ENCODE assay signal across 8 cellular contexts in the genomic region with DNA sequence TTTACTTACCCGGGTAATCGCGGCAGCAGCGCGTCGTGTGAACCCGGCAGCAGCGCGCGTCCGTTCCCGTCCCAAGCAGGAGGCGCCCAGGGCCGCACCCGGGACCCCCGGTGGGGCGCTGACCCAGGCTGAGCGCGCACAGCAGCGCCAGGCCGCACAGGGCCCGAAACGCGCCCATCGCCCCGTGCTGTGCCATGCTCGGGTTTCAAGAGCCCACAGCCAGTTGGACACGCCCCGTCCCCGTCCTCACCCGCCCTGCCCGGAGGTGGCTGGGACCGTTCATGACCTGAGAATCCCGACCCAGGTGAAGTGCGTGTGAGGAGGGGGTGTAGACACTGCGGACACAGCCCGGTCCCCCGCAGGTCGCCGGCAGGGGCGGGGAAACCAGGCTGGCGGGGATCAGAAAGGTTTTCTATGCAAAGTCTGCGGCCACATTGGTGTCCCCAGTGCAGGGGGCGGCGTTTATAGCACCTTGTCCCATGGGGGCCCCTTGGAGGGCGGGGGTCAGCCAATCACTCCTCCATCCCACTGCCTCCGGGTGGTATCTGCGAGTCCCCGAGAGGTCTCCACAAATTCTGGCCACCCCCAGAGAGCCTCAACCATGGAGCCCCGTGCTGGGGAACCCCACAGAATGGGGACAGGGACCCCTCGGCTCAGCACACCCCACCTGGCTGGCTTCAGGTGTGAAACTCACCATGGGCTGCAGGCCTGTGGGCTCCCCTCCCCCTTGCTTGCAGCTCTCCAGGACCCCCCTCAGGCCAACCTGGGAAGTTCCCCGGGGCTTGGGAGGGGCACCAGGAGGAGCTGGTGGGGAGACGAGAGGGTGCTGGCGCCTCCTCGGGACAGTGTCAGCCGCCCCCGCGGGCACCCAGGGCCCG. TPM values are rescaled to one million over a fixed set of nuclear protein-coding genes. Genes with fewer than 3 reads are reported as not detected.
DNase-seq lines count a peak whose midpoint lies in the region; ATAC-seq, FAIRE-seq and TF ChIP-seq lines count a peak whose summit lies in the region.

Gene TNFRSF18, minus strand, starts transcription at position 217 of the 878 bp plus-strand sequence. Its CDS starts 21 bp downstream, at position 196.

- CTCF ChIA-PET in CD4-positive, alpha-beta memory T cell (lab: Charles Lee; ENCODE audit: partially characterized antibody): interaction anchor here (1.2 kb wide), 1 partner anchor 84 kb away, joined by 6 read pairs; no protein-coding TSS in a partner anchor
- CTCF ChIA-PET in HepG2 (lab: Yijun Ruan, JAX; ENCODE audit: low intra/inter-chr PET ratio, low total read pairs): no interaction called here

- WGBS in HepG2 (ENCODE audit: low lambda C conversion rate): 13% methylated on average over 18 of the region's 59 CpGs
- WGBS in aorta, 2 donors: 9 to 10% methylated on average over 55 to 59 of the region's 59 CpGs

- no peaks in the 10 kb centered on the region for H3K36me3 ChIP-seq in CD4-positive, alpha-beta memory T cell (ENCODE audit: insufficient read depth, low read length)
- H3K36me3 ChIP-seq in HepG2 (replicated peaks in 1 of 2; ENCODE audit: control insufficient read depth in 1 of 2, insufficient read depth in 2 of 2, low read length in 2 of 2) (no peaks in the 10 kb centered on the region), aorta (ENCODE audit: control insufficient read depth in 1 of 2, insufficient read depth in 2 of 2, low read length in 1 of 2) (no peaks in the 10 kb centered on the region), uterus (no peaks in the 10 kb centered on the region)

- no peaks in the 10 kb centered on the region for H3K9me3 ChIP-seq in CD4-positive, alpha-beta memory T cell (ENCODE audit: control insufficient read depth in 1 of 2, low read length in 2 of 2)
- H3K9me3 ChIP-seq in HepG2 (ENCODE audit: low read length) (no peaks in the 10 kb centered on the region), aorta (ENCODE audit: control insufficient read depth, low read length) (no peaks in the 10 kb centered on the region), uterus (no peaks in the 10 kb centered on the region)

- peaks cover 0 to 1% of the 10 kb centered on the region in 2 donors for H3K36me3 Mint-ChIP-seq in CD4-positive, alpha-beta memory T cell
- H3K36me3 Mint-ChIP-seq in activated naive CD4-positive, alpha-beta T cell treated with anti-CD3 and anti-CD28 coated beads, Interleukin-2, amount 50 U/mL, for 24 hours: peaks cover 2% of the 10 kb centered on the region

- H3K4me3 Mint-ChIP-seq in CD4-positive, alpha-beta memory T cell: peak within 1 kb of the TSS; percentile 65 to 78 (median 75)
- H3K4me3 Mint-ChIP-seq in activated naive CD4-positive, alpha-beta T cell treated with anti-CD3 and anti-CD28 coated beads, Interleukin-2, amount 50 U/mL, for 24 hours: peak within 1 kb of the TSS; percentile 77

- POLR2A ChIA-PET in CD4-positive, alpha-beta memory T cell (lab: Charles Lee; ENCODE audit: partially characterized antibody): interaction anchor here (1.2 to 5.0 kb wide), 4 partner anchors 10 to 49 kb away, joined by 3 to 38 read pairs (median 16); partner anchors contain the start of genes B3GALT6 and SDF4
- POLR2A ChIA-PET in HepG2 (lab: Yijun Ruan, JAX): no interaction called here

- no peaks in the 10 kb centered on the region for H3K27me3 ChIP-seq in CD4-positive, alpha-beta memory T cell (ENCODE audit: insufficient read depth, low read length)
- H3K27me3 ChIP-seq in HepG2 (ENCODE audit: control insufficient read depth in 1 of 2, insufficient read depth in 2 of 2, low read length in 2 of 2) (peaks cover 18 to 77% of the 10 kb centered on the region in 2 experiments; a peak in 4 of 5 replicates), aorta (ENCODE audit: control insufficient read depth in 1 of 2, insufficient read depth in 2 of 2, low read length in 1 of 2) (no peaks in the 10 kb centered on the region), uterus (peaks cover 0 to 4% of the 10 kb centered on the region in 2 donors)

- H4K20me1 ChIP-seq in HepG2 (ENCODE audit: insufficient read depth, low read length): no peaks in the 10 kb centered on the region

- no peak within 1 kb of the TSS for H3K9ac ChIP-seq in HepG2 (ENCODE audit: insufficient read depth, low read depth, low read length)

- BruUV-seq in HepG2 (replicated peaks; lab: Mats Ljungman, UMichigan): no TSS peak

- DNase-seq in CD4-positive, alpha-beta memory T cell: peak in 3 of 5 donors; percentile 41 to 62 (median 42)
- no peak for DNase-seq in LNCaP clone FGC (ENCODE audit: low read depth)
- no peak for DNase-seq in HepG2 (ENCODE audit: low spot score)
- DNase-seq in aorta: peak; percentile 45 to 76
- DNase-seq in uterus: no peak

- FAIRE-seq in HepG2 (lab: Jason Lieb, UNC): no peak

- TF ChIP-seq POLR2A in HepG2 (IDR thresholded peaks at IDR 0.05; ENCODE audit: insufficient read depth in 1 of 2, low read depth in 2 of 2, low read length in 2 of 2) (no peak), uterus (IDR thresholded peaks at IDR 0.05) (no peak)

- H3K4me3 ChIP-seq in CD4-positive, alpha-beta memory T cell (ENCODE audit: low read length in 2 of 2): peak within 1 kb of the TSS in 1 of 2 donors; percentile 57
- H3K4me3 ChIP-seq in LNCaP clone FGC (ENCODE audit: low read depth, low read length) (peak within 1 kb of the TSS; percentile 13), HepG2 (replicated peaks in 1 of 3; ENCODE audit: insufficient read depth in 1 of 3, low read depth in 2 of 3, low read length in 3 of 3) (peak within 1 kb of the TSS in 1 of 3 experiments; percentile 18; a peak in 1 of 6 replicates), aorta (ENCODE audit: low read length in 2 of 2) (no peak within 1 kb of the TSS), uterus (no peak within 1 kb of the TSS)

- in situ Hi-C loops in HepG2 (cut with HindIII; ENCODE audit: extremely low pct_ligation_motif_present, low pct_unique_long_range_greater_than_20kb): no loop called here

- H3K4me2 ChIP-seq in HepG2 (ENCODE audit: low read depth, low read length): peak within 1 kb of the TSS; percentile 34; the same call in 1 of the 2 replicates

- peaks cover 49% of the 10 kb centered on the region for H3K4me1 ChIP-seq in CD4-positive, alpha-beta memory T cell (ENCODE audit: insufficient read depth, low read length)
- H3K4me1 ChIP-seq in HepG2 (ENCODE audit: insufficient read depth, low read length) (no peaks in the 10 kb centered on the region), aorta (ENCODE audit: control insufficient read depth in 1 of 2, insufficient read depth in 2 of 2, low read length in 2 of 2) (no peaks in the 10 kb centered on the region), uterus (peaks cover 0 to 13% of the 10 kb centered on the region in 2 donors)

- TF ChIP-seq EP300 in HepG2 (IDR thresholded peaks at IDR 0.05; ENCODE audit: low read depth in 2 of 2, low read length in 2 of 2) (no peak), HepG2 (CRISPR knock-in tag; IDR thresholded peaks at IDR 0.05; ENCODE audit: borderline replicate concordance) (no peak)

- no peak within 1 kb of the TSS for H2AFZ ChIP-seq in HepG2 (ENCODE audit: low read length)

- H3K27me3 Mint-ChIP-seq in CD4-positive, alpha-beta memory T cell: no peaks in the 10 kb centered on the region
- H3K27me3 Mint-ChIP-seq in activated naive CD4-positive, alpha-beta T cell treated with anti-CD3 and anti-CD28 coated beads, Interleukin-2, amount 50 U/mL, for 24 hours: no peaks in the 10 kb centered on the region

- peaks cover 9 to 34% (median 21%) of the 10 kb centered on the region in 4 donors for H3K4me1 Mint-ChIP-seq in CD4-positive, alpha-beta memory T cell
- peaks cover 20% of the 10 kb centered on the region for H3K4me1 Mint-ChIP-seq in activated naive CD4-positive, alpha-beta T cell treated with anti-CD3 and anti-CD28 coated beads, Interleukin-2, amount 50 U/mL, for 24 hours

- TF ChIP-seq CTCF in LNCaP clone FGC (IDR thresholded peaks at IDR 0.05; ENCODE audit: control insufficient read depth, extremely low read depth, insufficient read depth) (no peak), HepG2 (CRISPR knock-in tag; IDR thresholded peaks at IDR 0.05) (peak; percentile 36; the same call in 1 of the 2 replicates), uterus (IDR thresholded peaks at IDR 0.05) (no peak)

- H3K9me3 Mint-ChIP-seq in CD4-positive, alpha-beta memory T cell: no peaks in the 10 kb centered on the region
- no peaks in the 10 kb centered on the region for H3K9me3 Mint-ChIP-seq in activated naive CD4-positive, alpha-beta T cell treated with anti-CD3 and anti-CD28 coated beads, Interleukin-2, amount 50 U/mL, for 24 hours

- intact Hi-C loops in CD4-positive, alpha-beta memory T cell (cut with micrococcal nuclease): loop anchor here (5.0 kb wide), 1 partner anchor 49 kb away; no protein-coding TSS in a partner anchor
- intact Hi-C loops in HepG2 (cut with micrococcal nuclease; ENCODE audit: unreplicated experiment): no loop called here
- intact Hi-C loops in aorta (cut with DNase I): no loop called here
- intact Hi-C loops in uterus (cut with DNase I; ENCODE audit: low total_unique reads): no loop called here

- H3K27ac Mint-ChIP-seq in CD4-positive, alpha-beta memory T cell: peak within 1 kb of the TSS; percentile 57 to 98 (median 77)
- H3K27ac Mint-ChIP-seq in activated naive CD4-positive, alpha-beta T cell treated with anti-CD3 and anti-CD28 coated beads, Interleukin-2, amount 50 U/mL, for 24 hours: peak within 1 kb of the TSS; percentile 62

- no peaks in the 10 kb centered on the region for H3K79me2 ChIP-seq in HepG2 (ENCODE audit: insufficient read depth, low read length)

- no peak for TF ChIP-seq RAD21 in HepG2 (CRISPR knock-in tag; IDR thresholded peaks at IDR 0.05)

- ATAC-seq in HepG2: peak; percentile 31
- no peak for ATAC-seq in aorta (ENCODE audit: low FRiP score)
- ATAC-seq in GM21786 (IDR thresholded peaks at IDR 0.05; ENCODE audit: unreplicated experiment): no peak
- no peak for ATAC-seq in HG02642 (IDR thresholded peaks at IDR 0.05; ENCODE audit: poor library complexity, unreplicated experiment)

- peak within 1 kb of the TSS; percentile 84 for H3K27ac ChIP-seq in CD4-positive, alpha-beta memory T cell (ENCODE audit: low read depth, low read length)
- no peak within 1 kb of the TSS for H3K27ac ChIP-seq in HepG2 (ENCODE audit: extremely low read length, insufficient read depth, low read length)
- no peak within 1 kb of the TSS for H3K27ac ChIP-seq in aorta (ENCODE audit: low read depth in 1 of 2, low read length in 2 of 2)
- H3K27ac ChIP-seq in uterus: no peak within 1 kb of the TSS

RNA-seq across cellular contexts. Expression of gene TNFRSF18, which starts in this region (rescaled TPM):
- total RNA-seq in CD4-positive, alpha-beta memory T cell: 1 to 10 TPM; 8.0 to 8.6 TPM
- polyA plus RNA-seq in CD4-positive, alpha-beta memory T cell: 10 to 100 TPM; 22.1 to 27.1 TPM
- total RNA-seq in HepG2 (2016; rRNA removed; fragmentation: Illumina TruSeq; extraction: Trizol) (not detected in 2 replicates), aorta (1 to 10 TPM; 1.0 to 1.1 TPM), uterus (1 to 10 TPM in 1 of 4 donors, under 1 TPM in 1, not detected in 2; 0.37 to 2.6 TPM)
- not detected in 2 replicates for total RNA-seq in HepG2 (2016; cell fraction: cytosol; rRNA removed; fragmentation: Illumina TruSeq; extraction: Trizol; ENCODE audit: low read depth)
- total RNA-seq in HepG2 (2016; cell fraction: insoluble cytoplasmic fraction; rRNA removed; fragmentation: Illumina TruSeq; extraction: Trizol): not detected in 2 replicates
- not detected in 2 replicates for total RNA-seq in HepG2 (2016; cell fraction: membrane; rRNA removed; fragmentation: Illumina TruSeq; extraction: Trizol)
- not detected in 2 replicates for total RNA-seq in HepG2 (2016; cell fraction: nucleus; rRNA removed; fragmentation: Illumina TruSeq; extraction: Trizol)
- polyA plus RNA-seq in HepG2 (2011; rRNA removed) (not detected in 2 replicates), aorta (1 to 10 TPM in 1 of 2 donors, not detected in 1; 1.3 TPM)
- polyA plus RNA-seq in HepG2 (2011; cell fraction: cytosol; rRNA removed): not detected in 2 replicates
- 0.19 TPM in 1 of 2 replicates, not detected in the other for polyA plus RNA-seq in HepG2 (2011; cell fraction: nucleus; rRNA removed)
- not detected in 2 replicates for polyA plus RNA-seq in HepG2 (2012)
- not detected in 2 replicates for polyA plus RNA-seq in HepG2 (2016; cell fraction: cytosol; fragmentation: Illumina TruSeq; extraction: Trizol; ENCODE audit: low read depth)
- polyA plus RNA-seq in HepG2 (2016; cell fraction: insoluble cytoplasmic fraction; fragmentation: Illumina TruSeq; extraction: Trizol; ENCODE audit: low read depth): not detected in 2 replicates
- polyA plus RNA-seq in HepG2 (2016; cell fraction: membrane; fragmentation: Illumina TruSeq; extraction: Trizol; ENCODE audit: low read depth): not detected in 2 replicates
- polyA plus RNA-seq in HepG2 (2016; cell fraction: nucleus; fragmentation: Illumina TruSeq; extraction: Trizol; ENCODE audit: insufficient read depth, low read depth): not detected in 2 replicates
- not detected in 2 replicates for polyA minus RNA-seq in HepG2 (2011; rRNA and poly(A)+ RNA removed; ENCODE audit: low replicate concordance)
- not detected in 2 replicates for polyA minus RNA-seq in HepG2 (2011; cell fraction: cytosol; rRNA and poly(A)+ RNA removed)
- not detected in 2 replicates for polyA minus RNA-seq in HepG2 (2011; cell fraction: nucleus; rRNA and poly(A)+ RNA removed)

Comparison
In these comparisons a context has a peak if more than half of its experiments do, and no peak if none do; other contexts are left out.
1. RNA of gene TNFRSF18 (polyA plus RNA-seq): 22.1 to 27.1 TPM in CD4-positive, alpha-beta memory T cell; 1.3 TPM in aorta and 0.19 TPM in HepG2; every median in the first group is over 10 times any median in the second.
2. Peak in ATAC-seq and H3K4me2 ChIP-seq in HepG2; RNA of the gene not detected or under 1 TPM.
3. DNase-seq: peak in CD4-positive, alpha-beta memory T cell (3 of 5) and aorta (2 of 2); none in LNCaP clone FGC (single experiment), HepG2 (single experiment) and uterus (0 of 2).